1 cellular context compared by ENCODE assay signal in the genomic region with DNA sequence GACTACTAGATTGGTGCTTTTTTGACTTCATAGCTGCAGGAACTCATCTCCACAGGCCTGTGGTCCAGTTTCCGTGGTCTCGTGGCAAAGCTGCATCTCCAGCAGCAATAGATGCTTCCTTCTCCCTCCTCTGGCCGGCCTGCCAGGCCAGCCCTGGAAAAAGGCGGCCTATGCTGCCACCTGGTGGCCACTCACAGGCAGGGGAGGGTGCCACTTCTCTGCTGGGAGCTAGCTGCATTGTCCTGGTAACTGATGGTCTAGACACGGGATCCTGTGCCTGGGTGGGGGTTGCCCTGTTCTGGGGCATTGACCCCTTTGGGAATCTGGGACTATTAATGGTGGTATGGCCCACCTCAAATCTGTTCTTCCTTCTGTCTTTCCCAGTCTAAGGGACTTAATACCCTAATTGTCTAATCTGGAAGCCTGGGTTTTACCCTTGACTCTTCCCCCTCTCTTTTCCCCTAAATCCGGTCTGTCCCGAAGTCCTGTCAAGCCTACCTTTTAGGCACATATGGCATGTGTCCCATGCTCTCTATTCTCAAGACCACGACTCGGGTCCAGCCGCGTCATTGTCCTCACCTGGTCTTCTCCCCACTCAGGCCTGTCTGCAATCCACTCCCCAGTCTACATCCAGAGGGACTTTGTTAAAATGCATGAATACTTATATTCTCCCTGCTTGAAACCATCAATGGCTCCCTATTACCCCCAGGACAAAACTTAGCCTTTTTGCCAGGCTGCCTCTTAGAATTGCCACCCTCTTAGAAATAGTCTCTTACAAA.
TF ChIP-seq lines count a peak whose summit lies in the region.

No MANE protein-coding gene starts in this region.

TF ChIP-seq in HepG2, 621 proteins besides CTCF, POLR2A, EP300 and RAD21 (continued from another document and continues in another):
- TF ChIP-seq, protein P1, sequence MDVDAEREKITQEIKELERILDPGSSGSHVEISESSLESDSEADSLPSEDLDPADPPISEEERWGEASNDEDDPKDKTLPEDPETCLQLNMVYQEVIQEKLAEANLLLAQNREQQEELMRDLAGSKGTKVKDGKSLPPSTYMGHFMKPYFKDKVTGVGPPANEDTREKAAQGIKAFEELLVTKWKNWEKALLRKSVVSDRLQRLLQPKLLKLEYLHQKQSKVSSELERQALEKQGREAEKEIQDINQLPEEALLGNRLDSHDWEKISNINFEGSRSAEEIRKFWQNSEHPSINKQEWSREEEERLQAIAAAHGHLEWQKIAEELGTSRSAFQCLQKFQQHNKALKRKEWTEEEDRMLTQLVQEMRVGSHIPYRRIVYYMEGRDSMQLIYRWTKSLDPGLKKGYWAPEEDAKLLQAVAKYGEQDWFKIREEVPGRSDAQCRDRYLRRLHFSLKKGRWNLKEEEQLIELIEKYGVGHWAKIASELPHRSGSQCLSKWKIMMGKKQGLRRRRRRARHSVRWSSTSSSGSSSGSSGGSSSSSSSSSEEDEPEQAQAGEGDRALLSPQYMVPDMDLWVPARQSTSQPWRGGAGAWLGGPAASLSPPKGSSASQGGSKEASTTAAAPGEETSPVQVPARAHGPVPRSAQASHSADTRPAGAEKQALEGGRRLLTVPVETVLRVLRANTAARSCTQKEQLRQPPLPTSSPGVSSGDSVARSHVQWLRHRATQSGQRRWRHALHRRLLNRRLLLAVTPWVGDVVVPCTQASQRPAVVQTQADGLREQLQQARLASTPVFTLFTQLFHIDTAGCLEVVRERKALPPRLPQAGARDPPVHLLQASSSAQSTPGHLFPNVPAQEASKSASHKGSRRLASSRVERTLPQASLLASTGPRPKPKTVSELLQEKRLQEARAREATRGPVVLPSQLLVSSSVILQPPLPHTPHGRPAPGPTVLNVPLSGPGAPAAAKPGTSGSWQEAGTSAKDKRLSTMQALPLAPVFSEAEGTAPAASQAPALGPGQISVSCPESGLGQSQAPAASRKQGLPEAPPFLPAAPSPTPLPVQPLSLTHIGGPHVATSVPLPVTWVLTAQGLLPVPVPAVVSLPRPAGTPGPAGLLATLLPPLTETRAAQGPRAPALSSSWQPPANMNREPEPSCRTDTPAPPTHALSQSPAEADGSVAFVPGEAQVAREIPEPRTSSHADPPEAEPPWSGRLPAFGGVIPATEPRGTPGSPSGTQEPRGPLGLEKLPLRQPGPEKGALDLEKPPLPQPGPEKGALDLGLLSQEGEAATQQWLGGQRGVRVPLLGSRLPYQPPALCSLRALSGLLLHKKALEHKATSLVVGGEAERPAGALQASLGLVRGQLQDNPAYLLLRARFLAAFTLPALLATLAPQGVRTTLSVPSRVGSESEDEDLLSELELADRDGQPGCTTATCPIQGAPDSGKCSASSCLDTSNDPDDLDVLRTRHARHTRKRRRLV (CRISPR knock-in tag; IDR thresholded peaks at IDR 0.05): no peak
- TF ChIP-seq ASH2L (IDR thresholded peaks at IDR 0.05; ENCODE audit: insufficient read length, low read depth, low read length): no peak
- TF ChIP-seq, protein P2, sequence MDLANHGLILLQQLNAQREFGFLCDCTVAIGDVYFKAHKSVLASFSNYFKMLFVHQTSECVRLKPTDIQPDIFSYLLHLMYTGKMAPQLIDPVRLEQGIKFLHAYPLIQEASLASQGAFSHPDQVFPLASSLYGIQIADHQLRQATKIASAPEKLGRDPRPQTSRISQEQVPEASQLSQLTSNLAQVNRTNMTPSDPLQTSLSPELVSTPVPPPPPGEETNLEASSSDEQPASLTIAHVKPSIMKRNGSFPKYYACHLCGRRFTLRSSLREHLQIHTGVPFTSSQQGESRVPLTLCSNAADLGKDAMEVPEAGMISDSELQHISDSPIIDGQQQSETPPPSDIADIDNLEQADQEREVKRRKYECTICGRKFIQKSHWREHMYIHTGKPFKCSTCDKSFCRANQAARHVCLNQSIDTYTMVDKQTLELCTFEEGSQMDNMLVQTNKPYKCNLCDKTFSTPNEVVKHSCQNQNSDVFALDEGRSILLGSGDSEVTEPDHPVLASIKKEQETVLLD (CRISPR knock-in tag; IDR thresholded peaks at IDR 0.05; ENCODE audit: low read depth): no peak
- TF ChIP-seq, protein P3, sequence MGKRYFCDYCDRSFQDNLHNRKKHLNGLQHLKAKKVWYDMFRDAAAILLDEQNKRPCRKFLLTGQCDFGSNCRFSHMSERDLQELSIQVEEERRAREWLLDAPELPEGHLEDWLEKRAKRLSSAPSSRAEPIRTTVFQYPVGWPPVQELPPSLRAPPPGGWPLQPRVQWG (CRISPR knock-in tag; IDR thresholded peaks at IDR 0.05; ENCODE audit: borderline replicate concordance, low read depth): no peak
- no peak for TF ChIP-seq DNMT3B (CRISPR knock-in tag; conservative IDR thresholded peaks at IDR 0.05)
- no peak for TF ChIP-seq ZNF101 (CRISPR knock-in tag; IDR thresholded peaks at IDR 0.05; ENCODE audit: borderline replicate concordance, low read depth)
- peak; percentile 38; the same call in 1 of the 2 replicates for TF ChIP-seq RXRA (CRISPR knock-in tag; IDR thresholded peaks at IDR 0.05)
- TF ChIP-seq NFRKB (IDR thresholded peaks at IDR 0.05): no peak
- TF ChIP-seq YEATS4 (CRISPR knock-in tag; IDR thresholded peaks at IDR 0.05; ENCODE audit: borderline replicate concordance): no peak
- no peak for TF ChIP-seq SKI (IDR thresholded peaks at IDR 0.05; ENCODE audit: partially characterized antibody)
- TF ChIP-seq, protein P4, sequence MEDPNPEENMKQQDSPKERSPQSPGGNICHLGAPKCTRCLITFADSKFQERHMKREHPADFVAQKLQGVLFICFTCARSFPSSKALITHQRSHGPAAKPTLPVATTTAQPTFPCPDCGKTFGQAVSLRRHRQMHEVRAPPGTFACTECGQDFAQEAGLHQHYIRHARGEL (CRISPR knock-in tag; IDR thresholded peaks at IDR 0.05): no peak
- TF ChIP-seq SIN3A (IDR thresholded peaks at IDR 0.05; ENCODE audit: borderline replicate concordance, low read depth, low read length): no peak
- TF ChIP-seq, protein P5, sequence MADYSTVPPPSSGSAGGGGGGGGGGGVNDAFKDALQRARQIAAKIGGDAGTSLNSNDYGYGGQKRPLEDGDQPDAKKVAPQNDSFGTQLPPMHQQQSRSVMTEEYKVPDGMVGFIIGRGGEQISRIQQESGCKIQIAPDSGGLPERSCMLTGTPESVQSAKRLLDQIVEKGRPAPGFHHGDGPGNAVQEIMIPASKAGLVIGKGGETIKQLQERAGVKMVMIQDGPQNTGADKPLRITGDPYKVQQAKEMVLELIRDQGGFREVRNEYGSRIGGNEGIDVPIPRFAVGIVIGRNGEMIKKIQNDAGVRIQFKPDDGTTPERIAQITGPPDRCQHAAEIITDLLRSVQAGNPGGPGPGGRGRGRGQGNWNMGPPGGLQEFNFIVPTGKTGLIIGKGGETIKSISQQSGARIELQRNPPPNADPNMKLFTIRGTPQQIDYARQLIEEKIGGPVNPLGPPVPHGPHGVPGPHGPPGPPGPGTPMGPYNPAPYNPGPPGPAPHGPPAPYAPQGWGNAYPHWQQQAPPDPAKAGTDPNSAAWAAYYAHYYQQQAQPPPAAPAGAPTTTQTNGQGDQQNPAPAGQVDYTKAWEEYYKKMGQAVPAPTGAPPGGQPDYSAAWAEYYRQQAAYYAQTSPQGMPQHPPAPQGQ (CRISPR knock-in tag; IDR thresholded peaks at IDR 0.05; ENCODE audit: borderline replicate concordance): no peak
- no peak for TF ChIP-seq YEATS2 (CRISPR knock-in tag; IDR thresholded peaks at IDR 0.05; ENCODE audit: borderline replicate concordance)
- no peak for TF ChIP-seq ISX (CRISPR knock-in tag; conservative IDR thresholded peaks at IDR 0.05)
- TF ChIP-seq, protein P6, sequence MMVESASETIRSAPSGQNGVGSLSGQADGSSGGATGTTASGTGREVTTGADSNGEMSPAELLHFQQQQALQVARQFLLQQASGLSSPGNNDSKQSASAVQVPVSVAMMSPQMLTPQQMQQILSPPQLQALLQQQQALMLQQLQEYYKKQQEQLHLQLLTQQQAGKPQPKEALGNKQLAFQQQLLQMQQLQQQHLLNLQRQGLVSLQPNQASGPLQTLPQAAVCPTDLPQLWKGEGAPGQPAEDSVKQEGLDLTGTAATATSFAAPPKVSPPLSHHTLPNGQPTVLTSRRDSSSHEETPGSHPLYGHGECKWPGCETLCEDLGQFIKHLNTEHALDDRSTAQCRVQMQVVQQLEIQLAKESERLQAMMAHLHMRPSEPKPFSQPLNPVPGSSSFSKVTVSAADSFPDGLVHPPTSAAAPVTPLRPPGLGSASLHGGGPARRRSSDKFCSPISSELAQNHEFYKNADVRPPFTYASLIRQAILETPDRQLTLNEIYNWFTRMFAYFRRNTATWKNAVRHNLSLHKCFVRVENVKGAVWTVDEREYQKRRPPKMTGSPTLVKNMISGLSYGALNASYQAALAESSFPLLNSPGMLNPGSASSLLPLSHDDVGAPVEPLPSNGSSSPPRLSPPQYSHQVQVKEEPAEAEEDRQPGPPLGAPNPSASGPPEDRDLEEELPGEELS (CRISPR knock-in tag; IDR thresholded peaks at IDR 0.05): no peak
- no peak for TF ChIP-seq ZNF703 (CRISPR knock-in tag; IDR thresholded peaks at IDR 0.05; ENCODE audit: borderline replicate concordance)
- no peak for TF ChIP-seq FOXA3 (CRISPR knock-in tag; IDR thresholded peaks at IDR 0.05)
- TF ChIP-seq, protein P7, sequence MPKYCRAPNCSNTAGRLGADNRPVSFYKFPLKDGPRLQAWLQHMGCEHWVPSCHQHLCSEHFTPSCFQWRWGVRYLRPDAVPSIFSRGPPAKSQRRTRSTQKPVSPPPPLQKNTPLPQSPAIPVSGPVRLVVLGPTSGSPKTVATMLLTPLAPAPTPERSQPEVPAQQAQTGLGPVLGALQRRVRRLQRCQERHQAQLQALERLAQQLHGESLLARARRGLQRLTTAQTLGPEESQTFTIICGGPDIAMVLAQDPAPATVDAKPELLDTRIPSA (CRISPR knock-in tag; IDR thresholded peaks at IDR 0.05; ENCODE audit: borderline replicate concordance): no peak
- no peak for TF ChIP-seq ADNP (CRISPR knock-in tag; IDR thresholded peaks at IDR 0.05)
- no peak for TF ChIP-seq PITX1 (CRISPR knock-in tag; IDR thresholded peaks at IDR 0.05)
- TF ChIP-seq, protein P8, sequence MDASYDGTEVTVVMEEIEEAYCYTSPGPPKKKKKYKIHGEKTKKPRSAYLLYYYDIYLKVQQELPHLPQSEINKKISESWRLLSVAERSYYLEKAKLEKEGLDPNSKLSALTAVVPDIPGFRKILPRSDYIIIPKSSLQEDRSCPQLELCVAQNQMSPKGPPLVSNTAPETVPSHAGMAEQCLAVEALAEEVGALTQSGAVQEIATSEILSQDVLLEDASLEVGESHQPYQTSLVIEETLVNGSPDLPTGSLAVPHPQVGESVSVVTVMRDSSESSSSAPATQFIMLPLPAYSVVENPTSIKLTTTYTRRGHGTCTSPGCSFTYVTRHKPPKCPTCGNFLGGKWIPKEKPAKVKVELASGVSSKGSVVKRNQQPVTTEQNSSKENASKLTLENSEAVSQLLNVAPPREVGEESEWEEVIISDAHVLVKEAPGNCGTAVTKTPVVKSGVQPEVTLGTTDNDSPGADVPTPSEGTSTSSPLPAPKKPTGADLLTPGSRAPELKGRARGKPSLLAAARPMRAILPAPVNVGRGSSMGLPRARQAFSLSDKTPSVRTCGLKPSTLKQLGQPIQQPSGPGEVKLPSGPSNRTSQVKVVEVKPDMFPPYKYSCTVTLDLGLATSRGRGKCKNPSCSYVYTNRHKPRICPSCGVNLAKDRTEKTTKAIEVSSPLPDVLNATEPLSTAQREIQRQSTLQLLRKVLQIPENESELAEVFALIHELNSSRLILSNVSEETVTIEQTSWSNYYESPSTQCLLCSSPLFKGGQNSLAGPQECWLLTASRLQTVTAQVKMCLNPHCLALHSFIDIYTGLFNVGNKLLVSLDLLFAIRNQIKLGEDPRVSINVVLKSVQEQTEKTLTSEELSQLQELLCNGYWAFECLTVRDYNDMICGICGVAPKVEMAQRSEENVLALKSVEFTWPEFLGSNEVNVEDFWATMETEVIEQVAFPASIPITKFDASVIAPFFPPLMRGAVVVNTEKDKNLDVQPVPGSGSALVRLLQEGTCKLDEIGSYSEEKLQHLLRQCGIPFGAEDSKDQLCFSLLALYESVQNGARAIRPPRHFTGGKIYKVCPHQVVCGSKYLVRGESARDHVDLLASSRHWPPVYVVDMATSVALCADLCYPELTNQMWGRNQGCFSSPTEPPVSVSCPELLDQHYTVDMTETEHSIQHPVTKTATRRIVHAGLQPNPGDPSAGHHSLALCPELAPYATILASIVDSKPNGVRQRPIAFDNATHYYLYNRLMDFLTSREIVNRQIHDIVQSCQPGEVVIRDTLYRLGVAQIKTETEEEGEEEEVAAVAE (CRISPR knock-in tag; IDR thresholded peaks at IDR 0.05; ENCODE audit: borderline replicate concordance): no peak
- TF ChIP-seq, protein P9, sequence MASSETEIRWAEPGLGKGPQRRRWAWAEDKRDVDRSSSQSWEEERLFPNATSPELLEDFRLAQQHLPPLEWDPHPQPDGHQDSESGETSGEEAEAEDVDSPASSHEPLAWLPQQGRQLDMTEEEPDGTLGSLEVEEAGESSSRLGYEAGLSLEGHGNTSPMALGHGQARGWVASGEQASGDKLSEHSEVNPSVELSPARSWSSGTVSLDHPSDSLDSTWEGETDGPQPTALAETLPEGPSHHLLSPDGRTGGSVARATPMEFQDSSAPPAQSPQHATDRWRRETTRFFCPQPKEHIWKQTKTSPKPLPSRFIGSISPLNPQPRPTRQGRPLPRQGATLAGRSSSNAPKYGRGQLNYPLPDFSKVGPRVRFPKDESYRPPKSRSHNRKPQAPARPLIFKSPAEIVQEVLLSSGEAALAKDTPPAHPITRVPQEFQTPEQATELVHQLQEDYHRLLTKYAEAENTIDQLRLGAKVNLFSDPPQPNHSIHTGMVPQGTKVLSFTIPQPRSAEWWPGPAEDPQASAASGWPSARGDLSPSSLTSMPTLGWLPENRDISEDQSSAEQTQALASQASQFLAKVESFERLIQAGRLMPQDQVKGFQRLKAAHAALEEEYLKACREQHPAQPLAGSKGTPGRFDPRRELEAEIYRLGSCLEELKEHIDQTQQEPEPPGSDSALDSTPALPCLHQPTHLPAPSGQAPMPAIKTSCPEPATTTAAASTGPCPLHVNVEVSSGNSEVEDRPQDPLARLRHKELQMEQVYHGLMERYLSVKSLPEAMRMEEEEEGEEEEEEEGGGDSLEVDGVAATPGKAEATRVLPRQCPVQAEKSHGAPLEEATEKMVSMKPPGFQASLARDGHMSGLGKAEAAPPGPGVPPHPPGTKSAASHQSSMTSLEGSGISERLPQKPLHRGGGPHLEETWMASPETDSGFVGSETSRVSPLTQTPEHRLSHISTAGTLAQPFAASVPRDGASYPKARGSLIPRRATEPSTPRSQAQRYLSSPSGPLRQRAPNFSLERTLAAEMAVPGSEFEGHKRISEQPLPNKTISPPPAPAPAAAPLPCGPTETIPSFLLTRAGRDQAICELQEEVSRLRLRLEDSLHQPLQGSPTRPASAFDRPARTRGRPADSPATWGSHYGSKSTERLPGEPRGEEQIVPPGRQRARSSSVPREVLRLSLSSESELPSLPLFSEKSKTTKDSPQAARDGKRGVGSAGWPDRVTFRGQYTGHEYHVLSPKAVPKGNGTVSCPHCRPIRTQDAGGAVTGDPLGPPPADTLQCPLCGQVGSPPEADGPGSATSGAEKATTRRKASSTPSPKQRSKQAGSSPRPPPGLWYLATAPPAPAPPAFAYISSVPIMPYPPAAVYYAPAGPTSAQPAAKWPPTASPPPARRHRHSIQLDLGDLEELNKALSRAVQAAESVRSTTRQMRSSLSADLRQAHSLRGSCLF (CRISPR knock-in tag; IDR thresholded peaks at IDR 0.05; ENCODE audit: borderline replicate concordance): no peak
